11 cellular contexts compared by ENCODE assay signal in the genomic region with DNA sequence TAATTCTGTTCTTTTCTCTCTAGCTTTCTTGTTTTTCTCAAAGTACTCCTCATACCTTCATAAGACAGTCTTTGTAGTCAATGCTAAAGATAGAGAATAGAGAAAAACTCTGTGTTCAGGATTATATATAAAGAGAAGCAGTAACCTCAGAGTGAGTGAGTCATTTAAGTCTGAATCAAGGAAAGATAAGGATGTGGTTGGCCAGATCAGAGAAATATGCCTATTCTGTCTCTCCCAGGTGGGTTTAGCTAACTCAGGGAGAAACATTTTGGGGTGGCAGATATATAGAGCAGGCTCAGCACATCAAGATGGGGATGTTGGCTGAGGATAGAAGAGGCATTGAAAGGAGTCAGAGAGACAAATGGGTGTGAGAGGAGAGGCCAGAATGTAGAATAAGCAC. TPM values are rescaled to one million over a fixed set of nuclear protein-coding genes. Genes with fewer than 3 reads are reported as not detected.
A peak's percentile ranks its signal among the peaks of the same experiment; 100 is the strongest.
DNase-seq lines count a peak whose midpoint lies in the region; ATAC-seq, FAIRE-seq and TF ChIP-seq lines count a peak whose summit lies in the region.
"Had no signal": no experiment of that assay in that cellular context is flagged by ENCODE, and none has a peak within 500 bp of the region (broad histone marks: within the 10 kb centered on the region; RNA-seq: fewer than 3 reads in every experiment).

No MANE protein-coding gene starts in this region.

- POLR2A ChIA-PET in K562 (lab: Yijun Ruan, JAX), result no interaction called here

- no peak for TF ChIP-seq POLR2A in K562 (conservative IDR thresholded peaks at IDR 0.05)
- no peak for TF ChIP-seq POLR2A in thyroid gland (IDR thresholded peaks at IDR 0.05)

- no peak overlapping the region for H2AFZ ChIP-seq in K562 (ENCODE audit: low read depth, low read length)

- ATAC-seq in GM18499 (IDR thresholded peaks at IDR 0.05; ENCODE audit: insufficient read depth, unreplicated experiment) (peak; percentile 85), GM21529 (IDR thresholded peaks at IDR 0.05; ENCODE audit: unreplicated experiment) (peak; percentile 75), HG03354 (IDR thresholded peaks at IDR 0.05; ENCODE audit: poor library complexity, severe bottlenecking, unreplicated experiment) (peak; percentile 83), K562 (no peak; the same call in 2 of the 3 replicates), esophagus mucosa (no peak), GM18519 (IDR thresholded peaks at IDR 0.05; ENCODE audit: low FRiP score, unreplicated experiment) (no peak)

- peaks cover 7% of the 10 kb centered on the region; the same call in 2 of the 3 replicates for H3K79me2 ChIP-seq in K562 (ENCODE audit: control insufficient read depth, insufficient read depth, low read length)

- H3K4me3 ChIP-seq in K562, result no peak overlapping the region
- H3K4me3 ChIP-seq in thyroid gland (replicated peaks in 1 of 3), result no peak overlapping the region
- H3K4me3 ChIP-seq: Peyer's patch had no signal

- intact Hi-C loops in K562 (cut with micrococcal nuclease), result no loop called here
- intact Hi-C loops in thyroid gland (cut with DNase I), result no loop called here

- CTCF ChIA-PET in K562 (lab: Yijun Ruan, JAX; ENCODE audit: low intra/inter-chr PET ratio), result no interaction called here

- H3K36me3 ChIP-seq in K562 (ENCODE audit: control insufficient read depth, insufficient read depth, low read length), result peaks cover 52% of the 10 kb centered on the region; the same call in 2 of the 3 replicates
- peaks cover 4 to 5% of the 10 kb centered on the region in 2 donors for H3K36me3 ChIP-seq in thyroid gland

- H3K27ac ChIP-seq in K562 (ENCODE audit: extremely low read depth, low read depth, low read length), result no peak overlapping the region
- H3K27ac ChIP-seq in thyroid gland, result no peak overlapping the region
- H3K27ac ChIP-seq: neutrophil, Peyer's patch had no signal

- H3K9me1 ChIP-seq in K562 (ENCODE audit: control insufficient read depth, insufficient read depth, low read length), result no peaks in the 10 kb centered on the region

- FAIRE-seq in K562 (lab: Jason Lieb, UNC), result no peak

- no peak for TF ChIP-seq RAD21 in K562 (CRISPR knock-in tag; conservative IDR thresholded peaks at IDR 0.05 in 1 of 2, IDR thresholded peaks at IDR 0.05 in 1 of 2)

- H3K9me3 ChIP-seq in K562 (replicated peaks; ENCODE audit: control insufficient read depth, insufficient read depth, low read depth, low read length) (no peaks in the 10 kb centered on the region), thyroid gland (no peaks in the 10 kb centered on the region)
- H3K9me3 ChIP-seq: neutrophil, Peyer's patch had no signal

- no TSS peak for BruUV-seq in K562 (replicated peaks; lab: Mats Ljungman, UMichigan)

- no peak overlapping the region for H3K9ac ChIP-seq in K562 (ENCODE audit: insufficient read depth in 1 of 2, low read depth in 2 of 2, low read length in 2 of 2)

- no peaks in the 10 kb centered on the region for H3K27me3 ChIP-seq in K562 (ENCODE audit: control insufficient read depth in 2 of 2, insufficient read depth in 2 of 2, low read length in 2 of 2)
- no peaks in the 10 kb centered on the region for H3K27me3 ChIP-seq in thyroid gland
- H3K27me3 ChIP-seq: neutrophil, Peyer's patch had no signal

- H3K4me1 ChIP-seq in K562 (replicated peaks in 1 of 2; ENCODE audit: control insufficient read depth in 2 of 2, insufficient read depth in 2 of 2, low read length in 2 of 2) (peaks cover 0 to 6% of the 10 kb centered on the region in 2 experiments; a peak in 2 of 5 replicates), thyroid gland (no peaks in the 10 kb centered on the region)
- H3K4me1 ChIP-seq: Peyer's patch had no signal

- DNase-seq in K562 (ENCODE audit: extremely low read depth in 1 of 4, low spot score in 3 of 4), result peak; percentile 12 to 21 (median 17)
- DNase-seq in GM19240 (ENCODE audit: insufficient read length, low spot score), result no peak
- DNase-seq in thyroid gland, result no peak
- DNase-seq: CD8-positive, alpha-beta memory T cell; Peyer's patch had no signal

- no peaks in the 10 kb centered on the region for H4K20me1 ChIP-seq in K562 (replicated peaks; ENCODE audit: control insufficient read depth, insufficient read depth, low read length)

- H3K4me2 ChIP-seq in K562 (ENCODE audit: insufficient read depth, low read length), result no peak overlapping the region

- no peak for TF ChIP-seq EP300 in K562 (IDR thresholded peaks at IDR 0.05; ENCODE audit: low read length)

- TF ChIP-seq CTCF in K562 (IDR thresholded peaks at IDR 0.05 in 2 of 3, conservative IDR thresholded peaks at IDR 0.05 in 1 of 3; ENCODE audit: insufficient read depth in 2 of 3, low read depth in 1 of 3, low read length in 3 of 3) (no peak), thyroid gland (IDR thresholded peaks at IDR 0.05) (no peak)

- in situ Hi-C loops in K562 (cut with MboI), result no loop called here

TF ChIP-seq in K562, 482 proteins besides CTCF, POLR2A, EP300 and RAD21:
- TF ChIP-seq FOSL1 (tag; conservative IDR thresholded peaks at IDR 0.05) (peak; percentile 85), MTA1 (IDR thresholded peaks at IDR 0.05; ENCODE audit: borderline replicate concordance) (no peak), SMARCA4 (IDR thresholded peaks at IDR 0.05) (peak; percentile 61; the same call in 1 of the 2 replicates), ARID1B (IDR thresholded peaks at IDR 0.05) (peak; percentile 56; the same call in 1 of the 2 replicates), DPF2 (IDR thresholded peaks at IDR 0.05) (0 out of 2 replicates have a peak, but pooled peaks have one; percentile 32), JUND (IDR thresholded peaks at IDR 0.05; ENCODE audit: borderline replicate concordance, low read depth, low read length) (peak; percentile 69; the same call in 1 of the 2 replicates), JUND (tag; IDR thresholded peaks at IDR 0.05; ENCODE audit: borderline replicate concordance, low read depth, low read length) (peak; percentile 42; the same call in 1 of the 3 replicates), MYBL2 (IDR thresholded peaks at IDR 0.05; ENCODE audit: low read depth) (no peak), MYBL2 (CRISPR knock-in tag; IDR thresholded peaks at IDR 0.05; ENCODE audit: borderline replicate concordance) (no peak), SMARCE1 (IDR thresholded peaks at IDR 0.05) (peak; percentile 29; the same call in 1 of the 2 replicates)
- TF ChIP-seq, protein P1, sequence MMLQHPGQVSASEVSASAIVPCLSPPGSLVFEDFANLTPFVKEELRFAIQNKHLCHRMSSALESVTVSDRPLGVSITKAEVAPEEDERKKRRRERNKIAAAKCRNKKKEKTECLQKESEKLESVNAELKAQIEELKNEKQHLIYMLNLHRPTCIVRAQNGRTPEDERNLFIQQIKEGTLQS (IDR thresholded peaks at IDR 0.05), result peak; percentile 43
- TF ChIP-seq, protein P1 (CRISPR knock-in tag; conservative IDR thresholded peaks at IDR 0.05), result no peak

RNA-seq across cellular contexts. Expression of a gene that starts 31.4 kb away (rescaled TPM):
- 12.6 and 25.4 TPM in 2 replicates for total RNA-seq in K562 (2011; cell fraction: chromatin; rRNA removed; ENCODE audit: low replicate concordance)
- 5.4 and 6.0 TPM in 2 replicates for total RNA-seq in K562 (2011; cell fraction: nucleolus; rRNA removed)
- total RNA-seq in K562 (2011; cell fraction: nucleoplasm; rRNA removed), result 10.2 and 10.7 TPM in 2 replicates
- total RNA-seq in K562 (2014; rRNA removed), result 13.9 and 15.0 TPM in 2 replicates
- total RNA-seq in K562 (2014; rRNA removed; fragmentation: Illumina TruSeq; extraction: Trizol), result 17.4 and 22.1 TPM in 2 replicates
- total RNA-seq in K562 (2015; rRNA removed; fragmentation: Illumina TruSeq; extraction: Trizol), result 13.4 and 14.4 TPM in 2 replicates
- 20.1 and 22.4 TPM in 2 replicates for total RNA-seq in K562 (2021)
- 14.3 and 23.5 TPM in 2 replicates for polyA plus RNA-seq in K562 (2011; rRNA removed)
- polyA plus RNA-seq in K562 (2011; cell fraction: cytosol; rRNA removed), result 8.1 and 12.8 TPM in 2 replicates
- 6.1 and 6.7 TPM in 2 replicates for polyA plus RNA-seq in K562 (2011; cell fraction: nucleus; rRNA removed)
- 5.8 and 15.6 TPM in 2 replicates for polyA plus RNA-seq in K562 (2012)
- polyA plus RNA-seq in K562 (2014; fragmentation: Illumina TruSeq; extraction: Trizol), result 15.0 and 22.5 TPM in 2 replicates
- 10 to 100 TPM; 12.9 to 15.4 TPM for polyA plus RNA-seq in K562 (2014; fragmentation: Nextera tagmentation; extraction: Ambion mirVana)
- polyA plus RNA-seq in K562 (2014; rRNA removed), result 13.3 and 14.7 TPM in 2 replicates
- 36.7 and 36.8 TPM in 2 replicates for polyA minus RNA-seq in K562 (2011; rRNA and poly(A)+ RNA removed)
- 9.6 and 9.8 TPM in 2 replicates for polyA minus RNA-seq in K562 (2011; cell fraction: cytosol; rRNA and poly(A)+ RNA removed)
- 6.5 and 11.3 TPM in 2 replicates for polyA minus RNA-seq in K562 (2011; cell fraction: nucleus; rRNA and poly(A)+ RNA removed)
- total RNA-seq in esophagus mucosa, result 8.8 TPM
- 10 to 100 TPM; 11.3 to 25.5 (median 17.2) TPM for total RNA-seq in thyroid gland

RNA-seq across cellular contexts. Expression of a gene that starts 31.6 kb away (rescaled TPM):
- 1.6 and 4.8 TPM in 2 replicates for total RNA-seq in K562 (2011; cell fraction: chromatin; rRNA removed; ENCODE audit: low replicate concordance)
- 0.67 and 1.2 TPM in 2 replicates for total RNA-seq in K562 (2011; cell fraction: nucleolus; rRNA removed)
- 2.9 and 8.6 TPM in 2 replicates for total RNA-seq in K562 (2011; cell fraction: nucleoplasm; rRNA removed)
- total RNA-seq in K562 (2014; rRNA removed) (6.5 and 6.7 TPM in 2 replicates), K562 (2014; rRNA removed; fragmentation: Illumina TruSeq; extraction: Trizol) (17.6 and 24.7 TPM in 2 replicates), K562 (2015; rRNA removed; fragmentation: Illumina TruSeq; extraction: Trizol) (11.4 and 12.3 TPM in 2 replicates), K562 (2021) (11.6 and 12.8 TPM in 2 replicates), esophagus mucosa (18.4 TPM), thyroid gland (10 to 100 TPM; 24.3 to 59.5 (median 32.0) TPM)
- polyA plus RNA-seq in K562 (2011; rRNA removed) (6.6 and 9.2 TPM in 2 replicates), K562 (2014; fragmentation: Illumina TruSeq; extraction: Trizol) (20.0 and 21.9 TPM in 2 replicates), K562 (2014; fragmentation: Nextera tagmentation; extraction: Ambion mirVana) (10 to 100 TPM; 21.5 to 30.7 TPM), K562 (2014; rRNA removed) (8.2 and 8.4 TPM in 2 replicates)
- 1.6 and 3.6 TPM in 2 replicates for polyA plus RNA-seq in K562 (2011; cell fraction: cytosol; rRNA removed)
- polyA plus RNA-seq in K562 (2011; cell fraction: nucleus; rRNA removed), result 0.83 and 1.6 TPM in 2 replicates
- 9.2 and 18.8 TPM in 2 replicates for polyA plus RNA-seq in K562 (2012)
- polyA minus RNA-seq in K562 (2011; rRNA and poly(A)+ RNA removed), result 9.8 and 11.2 TPM in 2 replicates
- 3.3 and 4.1 TPM in 2 replicates for polyA minus RNA-seq in K562 (2011; cell fraction: cytosol; rRNA and poly(A)+ RNA removed)
- 1.1 and 1.4 TPM in 2 replicates for polyA minus RNA-seq in K562 (2011; cell fraction: nucleus; rRNA and poly(A)+ RNA removed)

Comparison
In these comparisons a context has a peak if more than half of its experiments do, and no peak if none do; other contexts are left out.
1. ATAC-seq: peak in GM18499 (single experiment), GM21529 (single experiment) and HG03354 (single experiment); none in K562 (single experiment), esophagus mucosa (single experiment) and GM18519 (single experiment).
2. DNase-seq: peak in K562 (4 of 4); none in GM19240 (single experiment) and thyroid gland (0 of 2).